33 cellular contexts compared by ENCODE assay signal in genomic region chr7:4856336-4857056, GRCh38. TPM values are rescaled to one million over a fixed set of nuclear protein-coding genes. Genes with fewer than 3 reads are reported as not detected.
DNase-seq lines count a peak whose midpoint lies in the region; ATAC-seq, FAIRE-seq and TF ChIP-seq lines count a peak whose summit lies in the region.
"Had no signal": no experiment of that assay in that cellular context is flagged by ENCODE, and none has a peak within 500 bp of the region (broad histone marks: within the 10 kb centered on the region; RNA-seq: fewer than 3 reads in every experiment).

No MANE protein-coding gene starts in this region.

- no peak for TF ChIP-seq POLR2A in ovary (IDR thresholded peaks at IDR 0.05)

- no TSS peak for BruUV-seq in PC-3 (replicated peaks; lab: Mats Ljungman, UMichigan)

- intact Hi-C loops in PC-3 (cut with micrococcal nuclease) (no loop called here), ovary (cut with DNase I) (no loop called here)

- H3K9ac ChIP-seq in SK-N-SH (no peak overlapping the region), PC-3 (ENCODE audit: low read length) (no peak overlapping the region)
- H3K9ac ChIP-seq: neural progenitor cell, parathyroid adenoma had no signal

- H4K20me1 ChIP-seq in SK-N-SH (ENCODE audit: insufficient read depth) (no peaks in the 10 kb centered on the region), PC-3 (ENCODE audit: low read length) (no peaks in the 10 kb centered on the region)

- H3K4me2 ChIP-seq in SK-N-SH (no peak overlapping the region), PC-3 (ENCODE audit: low read length) (no peak overlapping the region)
- H3K4me2 ChIP-seq: A549, neural progenitor cell had no signal

- H3K9me3 ChIP-seq in SK-N-SH (peaks cover 2% of the 10 kb centered on the region; the same call in 1 of the 2 replicates), PC-3 (ENCODE audit: low read length) (no peaks in the 10 kb centered on the region), ovary (no peaks in the 10 kb centered on the region)
- H3K9me3 ChIP-seq: A549, thoracic aorta had no signal

- H3K27ac ChIP-seq in SK-N-SH (ENCODE audit: low read depth in 2 of 2, low read length in 1 of 2) (peak overlapping the region in 1 of 2 experiments; percentile 82; a peak in 2 of 4 replicates), PC-3 (ENCODE audit: low read length) (no peak overlapping the region), brain microvascular endothelial cell (no peak overlapping the region), ovary (no peak overlapping the region)
- H3K27ac ChIP-seq: A549, neural progenitor cell, parathyroid adenoma, right atrium auricular region, spleen, thoracic aorta had no signal

- 83% methylated on average over 10 of the region's 10 CpGs for WGBS in SK-N-SH (ENCODE audit: low lambda C conversion rate)
- 75 to 87% (median 75%) methylated on average over 10 of the region's 10 CpGs for WGBS in ovary, 3 donors

- H3K79me2 ChIP-seq in SK-N-SH (ENCODE audit: insufficient read depth): no peaks in the 10 kb centered on the region
- no peaks in the 10 kb centered on the region for H3K79me2 ChIP-seq in PC-3 (ENCODE audit: low read length)
- H3K79me2 ChIP-seq: parathyroid adenoma had no signal

- DNase-seq in NCI-H510A treated with DMSO at 0.1 percent for 48 hours (lab: John Stamatoyannopoulos, UW): peak; percentile 27
- no peak for DNase-seq in NCI-H510A (lab: John Stamatoyannopoulos, UW)
- DNase-seq in NCI-H524 (lab: John Stamatoyannopoulos, UW): peak; percentile 10 to 73
- peak; percentile 85 for DNase-seq in SK-N-SH
- DNase-seq in urothelium cell line (ENCODE audit: low spot score): no peak
- DNase-seq in PC-3: no peak
- no peak for DNase-seq in brain microvascular endothelial cell
- DNase-seq in ovary: no peak
- DNase-seq: activated CD4-positive, alpha-beta T cell treated with anti-CD3 and anti-CD28 coated beads for 36 hours; activated CD8-positive, alpha-beta T cell treated with anti-CD3 and anti-CD28 coated beads, Interleukin-2, amount 10 ng/mL, durations not matched to agents 7 days and 5 days; AML-193; amniotic stem cell; CD4-positive, alpha-beta T cell; DMS 273 treated with DMSO at 0.1 percent for 48 hours; kidney; left ventricle myocardium superior; MV-4-11; NCI-H1694; spleen; stimulated activated CD8-positive, alpha-beta memory T cell treated with anti-CD3 and anti-CD28 coated beads, Interleukin-4, amount 100 ng/mL, for 48 hours; SW 1271; T-helper 9 cell had no signal

- no peaks in the 10 kb centered on the region for H3F3A ChIP-seq in SK-N-SH (replicated peaks; ENCODE audit: insufficient read depth)
- no peaks in the 10 kb centered on the region for H3F3A ChIP-seq in PC-3 (ENCODE audit: low read length, unreplicated experiment)

- no peak overlapping the region for H2AFZ ChIP-seq in SK-N-SH (ENCODE audit: low read depth)
- no peak overlapping the region for H2AFZ ChIP-seq in PC-3 (ENCODE audit: low read length)
- H2AFZ ChIP-seq: neural progenitor cell, parathyroid adenoma had no signal

- H3K9me2 ChIP-seq in SK-N-SH: no peaks in the 10 kb centered on the region
- H3K9me2 ChIP-seq in PC-3 (replicated peaks; ENCODE audit: low read length): no peaks in the 10 kb centered on the region

- ATAC-seq in PC-3: no peak
- ATAC-seq: A549; activated CD4-positive, alpha-beta T cell treated with anti-CD3 and anti-CD28 coated beads for 36 hours; activated CD8-positive, alpha-beta T cell treated with anti-CD3 and anti-CD28 coated beads, Interleukin-2, amount 10 ng/mL, durations not matched to agents 7 days and 5 days; HCT116; left ventricle myocardium superior; Right ventricle myocardium inferior had no signal

- no peak overlapping the region for H3K4me3 ChIP-seq in SK-N-SH (ENCODE audit: low read depth in 2 of 2, low read length in 1 of 2)
- H3K4me3 ChIP-seq in PC-3 (ENCODE audit: low read length): no peak overlapping the region
- H3K4me3 ChIP-seq in brain microvascular endothelial cell (ENCODE audit: low read depth, low read length): no peak overlapping the region
- no peak overlapping the region for H3K4me3 ChIP-seq in ovary
- H3K4me3 ChIP-seq: A549, neural progenitor cell, right atrium auricular region, spleen, thoracic aorta had no signal

- CTCF ChIA-PET in SK-N-SH (lab: Yijun Ruan, JAX): interaction anchor here (0.7 to 22.9 kb wide), 10 partner anchors 11 to 229 kb away, joined by 3 to 645 read pairs (median 6); partner anchors contain the start of gene RADIL
- CTCF ChIA-PET in PC-3 (lab: Charles Lee): no interaction called here

- H3K36me3 ChIP-seq in SK-N-SH (replicated peaks in 1 of 2; ENCODE audit: control insufficient read depth in 1 of 2, insufficient read depth in 2 of 2, low read length in 1 of 2): no peaks in the 10 kb centered on the region
- H3K36me3 ChIP-seq in PC-3 (ENCODE audit: low read depth, low read length): no peaks in the 10 kb centered on the region
- H3K36me3 ChIP-seq in brain microvascular endothelial cell (replicated peaks): no peaks in the 10 kb centered on the region
- no peaks in the 10 kb centered on the region for H3K36me3 ChIP-seq in ovary
- H3K36me3 ChIP-seq: neural progenitor cell, right atrium auricular region, spleen, thoracic aorta had no signal

- TF ChIP-seq RAD21 in SK-N-SH (IDR thresholded peaks at IDR 0.05; ENCODE audit: low read length): no peak; the same call in 1 of the 2 replicates

- TF ChIP-seq CTCF in SK-N-SH (IDR thresholded peaks at IDR 0.05) (no peak), PC-3 (conservative IDR thresholded peaks at IDR 0.05; ENCODE audit: low read depth, low read length) (no peak), brain microvascular endothelial cell (IDR thresholded peaks at IDR 0.05; ENCODE audit: low read depth, low read length, missing control alignments) (no peak), ovary (IDR thresholded peaks at IDR 0.05) (no peak)

- POLR2A ChIA-PET in SK-N-SH (lab: Yijun Ruan, JAX) (interaction anchor here (0.6 to 2.8 kb wide), 3 partner anchors 15 to 26 kb away, joined by 4 to 15 read pairs (median 8); partner anchors contain the start of gene RADIL), PC-3 (lab: Charles Lee; ENCODE audit: unreplicated experiment) (no interaction called here)

- H3K4me1 ChIP-seq in SK-N-SH (ENCODE audit: control insufficient read depth in 1 of 2, insufficient read depth in 2 of 2, low read depth in 1 of 2, low read length in 1 of 2): peaks cover 0 to 11% of the 10 kb centered on the region in 2 experiments; a peak in 2 of 4 replicates
- no peaks in the 10 kb centered on the region for H3K4me1 ChIP-seq in PC-3 (ENCODE audit: insufficient read depth, low read length)
- H3K4me1 ChIP-seq in ovary (ENCODE audit: insufficient read depth): no peaks in the 10 kb centered on the region
- H3K4me1 ChIP-seq: A549, neural progenitor cell, parathyroid adenoma, right atrium auricular region, spleen had no signal

- TF ChIP-seq EP300 in SK-N-SH (IDR thresholded peaks at IDR 0.05; ENCODE audit: borderline replicate concordance in 1 of 2, low read depth in 1 of 2, low read length in 1 of 2) (peak in 1 of 2 experiments; percentile 48; a peak in 2 of 4 replicates), ovary (IDR thresholded peaks at IDR 0.05) (no peak)

- no peaks in the 10 kb centered on the region for H3K27me3 ChIP-seq in SK-N-SH (ENCODE audit: insufficient read depth)
- no peaks in the 10 kb centered on the region for H3K27me3 ChIP-seq in PC-3 (ENCODE audit: low read length)
- H3K27me3 ChIP-seq in brain microvascular endothelial cell (replicated peaks): no peaks in the 10 kb centered on the region
- H3K27me3 ChIP-seq in ovary: no peaks in the 10 kb centered on the region
- H3K27me3 ChIP-seq: right atrium auricular region had no signal

- in situ Hi-C loops in brain microvascular endothelial cell (cut with HindIII; ENCODE audit: low pct_ligation_motif_present, low sequenced_read_pairs): no loop called here

- FAIRE-seq in urothelium cell line (lab: Jason Lieb, UNC): peak; percentile 5
- FAIRE-seq: A549, frontal cortex, G401.6, kidney had no signal

TF ChIP-seq in SK-N-SH, 30 proteins besides CTCF, POLR2A, EP300 and RAD21:
- TF ChIP-seq GATA2 (CRISPR knock-in tag; IDR thresholded peaks at IDR 0.05) (peak; percentile 80), MXI1 (IDR thresholded peaks at IDR 0.05; ENCODE audit: low read depth, low read length) (peak; percentile 42; the same call in 1 of the 2 replicates), USF1 (IDR thresholded peaks at IDR 0.05; ENCODE audit: borderline replicate concordance, low read depth) (no peak), RCOR1 (IDR thresholded peaks at IDR 0.05; ENCODE audit: low read length) (peak; percentile 68; the same call in 1 of the 2 replicates), ELF1 (IDR thresholded peaks at IDR 0.05) (no peak), FOXJ3 (CRISPR knock-in tag; IDR thresholded peaks at IDR 0.05) (peak; percentile 69)

RNA-seq across cellular contexts. Expression of gene PAPOLB, which starts 5.3 kb away (rescaled TPM):
- polyA plus RNA-seq in SK-N-SH (2012; rRNA removed) (not detected in 2 replicates), ovary (not detected)
- polyA plus RNA-seq in SK-N-SH (2012; cell fraction: cytosol; rRNA removed): 0.01 TPM in 1 of 2 replicates, not detected in the other
- 0.01 and 0.05 TPM in 2 replicates for polyA plus RNA-seq in SK-N-SH (2012; cell fraction: nucleus; rRNA removed)
- total RNA-seq in PC-3 (2014; rRNA removed) (0.29 and 0.40 TPM in 2 replicates), ovary (under 1 TPM in 6 of 7 donors, not detected in 1; under 0.01 to 0.36 (median 0.09) TPM)
- total RNA-seq: activated CD4-positive, alpha-beta T cell treated with anti-CD3 and anti-CD28 coated beads for 36 hours; activated T-helper 2 cell treated with anti-CD3 and anti-CD28 coated beads, Interferon-gamma antibody, Interleukin-2, Interleukin-4, amounts not matched to agents 10 μg/mL and 5 μg/mL and 100 μg/mL, durations not matched to agents 14 hours and 24 hours and 36 hours; CD4-positive, alpha-beta T cell; myocyte had no signal
- polyA plus RNA-seq: A549, spleen had no signal

RNA-seq across cellular contexts. Expression of gene RADIL, which starts 27.0 kb away (rescaled TPM):
- polyA plus RNA-seq in SK-N-SH (2012; rRNA removed) (3.5 and 4.3 TPM in 2 replicates), ovary (1 to 10 TPM in 1 of 2 donors, under 1 TPM in 1; 0.98 to 2.8 TPM)
- 1.8 and 4.2 TPM in 2 replicates for polyA plus RNA-seq in SK-N-SH (2012; cell fraction: cytosol; rRNA removed)
- 5.6 and 9.4 TPM in 2 replicates for polyA plus RNA-seq in SK-N-SH (2012; cell fraction: nucleus; rRNA removed)
- total RNA-seq in PC-3 (2014; rRNA removed) (5.6 and 9.3 TPM in 2 replicates), ovary (1 to 10 TPM; 1.4 to 5.4 (median 2.4) TPM)
- total RNA-seq: CD4-positive, alpha-beta T cell had no signal

Comparison
In these comparisons a context has a peak if more than half of its experiments do, and no peak if none do; other contexts are left out.
1. DNase-seq: peak in NCI-H510A treated with DMSO at 0.1 percent for 48 hours (single experiment), NCI-H524 (2 of 2) and SK-N-SH (single experiment); none in NCI-H510A (single experiment), urothelium cell line (single experiment), PC-3 (single experiment), brain microvascular endothelial cell (single experiment) and ovary (0 of 5).